ENCODE assay signal across 8 cellular contexts in the genomic region with DNA sequence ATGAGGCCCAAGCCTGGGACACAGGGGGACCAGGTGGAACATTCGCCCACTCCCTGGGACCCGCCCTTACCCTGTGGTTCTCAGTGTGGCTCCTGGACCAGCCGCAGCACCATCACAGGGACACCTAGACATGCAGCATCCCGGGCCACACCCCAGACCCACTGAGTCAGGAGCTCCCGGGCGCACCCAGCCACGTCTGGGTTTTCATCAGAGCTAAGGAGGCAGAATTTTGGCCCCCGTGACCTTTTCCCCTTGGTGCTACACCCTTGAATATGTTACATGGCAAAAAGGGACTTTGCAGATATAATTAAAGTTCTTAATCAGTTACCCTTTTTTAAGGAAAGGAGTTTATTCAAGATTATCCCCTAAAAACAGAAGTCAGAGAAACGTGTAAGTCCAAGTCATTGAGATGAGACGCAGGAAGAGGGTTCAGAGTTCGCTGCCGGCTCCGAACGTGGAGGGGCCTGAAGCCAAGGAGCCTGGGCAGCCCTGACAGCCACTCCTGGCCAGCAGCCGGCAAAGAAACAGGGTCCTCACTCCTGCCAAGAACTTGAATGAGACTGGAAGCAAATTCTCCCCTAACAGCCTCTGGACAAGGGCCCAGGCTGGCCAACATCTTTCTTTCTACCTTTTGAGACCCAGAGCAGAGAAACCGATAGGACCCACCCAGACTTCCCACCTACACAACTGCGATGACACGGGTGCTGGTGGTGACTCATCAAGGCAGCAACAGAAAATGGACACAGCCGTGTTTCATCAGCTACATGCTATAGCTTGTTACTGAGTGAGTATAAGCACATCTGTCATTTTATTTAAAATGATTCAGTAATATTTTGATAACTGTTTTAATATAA. TPM values are rescaled to one million over a fixed set of nuclear protein-coding genes. Genes with fewer than 3 reads are reported as not detected.
DNase-seq lines count a peak whose midpoint lies in the region; ATAC-seq lines count a peak whose summit lies in the region.

No MANE protein-coding gene starts in this region.

- no peak overlapping the region for H3K27ac ChIP-seq in HUES6 (ENCODE audit: low read depth, low read length)

- H3K9me3 Mint-ChIP-seq in activated T-cell treated with anti-CD3 and anti-CD28 coated beads, Interleukin-2, amount 50 U/mL, for 72 hours, result no peaks in the 10 kb centered on the region

- H3K9me3 ChIP-seq in HUES6 (ENCODE audit: control insufficient read depth, insufficient read depth, low read depth, low read length), result no peaks in the 10 kb centered on the region

- H3K4me1 ChIP-seq in HUES6 (ENCODE audit: control insufficient read depth, insufficient read depth, low read length), result peaks cover 10% of the 10 kb centered on the region

- H3K4me3 Mint-ChIP-seq in activated T-cell treated with anti-CD3 and anti-CD28 coated beads, Interleukin-2, amount 50 U/mL, for 72 hours, result peak overlapping the region; percentile 87 to 96

- H3K27ac Mint-ChIP-seq in activated T-cell treated with anti-CD3 and anti-CD28 coated beads, Interleukin-2, amount 50 U/mL, for 72 hours, result peak overlapping the region; percentile 59

- H3K4me1 Mint-ChIP-seq in activated T-cell treated with anti-CD3 and anti-CD28 coated beads, Interleukin-2, amount 50 U/mL, for 72 hours (ENCODE audit: low read depth), result peaks cover 44% of the 10 kb centered on the region

- peak; percentile 71 to 72 for ATAC-seq in activated T-cell treated with anti-CD3 and anti-CD28 coated beads, Interleukin-2, amount 50 U/mL, for 72 hours (replicated peaks in 1 of 2)
- peak; percentile 33 for ATAC-seq in left ventricle myocardium superior
- no peak for ATAC-seq in HG03025 (IDR thresholded peaks at IDR 0.05; ENCODE audit: low FRiP score, unreplicated experiment)
- ATAC-seq in HG03108 (IDR thresholded peaks at IDR 0.05; ENCODE audit: unreplicated experiment), result no peak

- H3K27me3 ChIP-seq in HUES6 (ENCODE audit: control insufficient read depth, insufficient read depth, low read length) (no peaks in the 10 kb centered on the region), H7 (ENCODE audit: control insufficient read depth, insufficient read depth, low read length) (peaks cover 2% of the 10 kb centered on the region; the same call in 1 of the 2 replicates)

- H3K36me3 ChIP-seq in HUES6 (ENCODE audit: control insufficient read depth, insufficient read depth, low read length) (no peaks in the 10 kb centered on the region), H7 (replicated peaks; ENCODE audit: control insufficient read depth, insufficient read depth, low read length) (no peaks in the 10 kb centered on the region)

- intact Hi-C loops in left ventricle myocardium superior (cut with micrococcal nuclease), result loop anchor here (5.0 to 10.0 kb wide), 2 partner anchors 391 to 489 kb away; no protein-coding TSS in a partner anchor

- DNase-seq in COLO829 (ENCODE audit: low spot score) (peak; percentile 70), left ventricle myocardium superior (no peak), H7 (no peak)
- peak; percentile 62 to 72 for DNase-seq in activated T-cell treated with anti-CD3 and anti-CD28 coated beads, Interleukin-2, amount 50 U/mL, for 72 hours
- peak; percentile 69 for DNase-seq in stimulated activated CD4-positive, alpha-beta T cell treated with anti-CD3 and anti-CD28 coated beads, Interleukin-4, amount 100 ng/mL, for 24 hours

- H3K4me3 ChIP-seq in HUES6 (ENCODE audit: low read depth, low read length), result peak overlapping the region; percentile 52; the same call in 1 of the 2 replicates
- H3K4me3 ChIP-seq in H7 (ENCODE audit: insufficient read depth, low read depth, low read length), result no peak overlapping the region

- peak overlapping the region; percentile 67 for H3K9ac ChIP-seq in HUES6 (ENCODE audit: low read length)

- H3K27me3 Mint-ChIP-seq in activated T-cell treated with anti-CD3 and anti-CD28 coated beads, Interleukin-2, amount 50 U/mL, for 72 hours (ENCODE audit: low read depth), result peaks cover 3% of the 10 kb centered on the region

- no peaks in the 10 kb centered on the region for H3K36me3 Mint-ChIP-seq in activated T-cell treated with anti-CD3 and anti-CD28 coated beads, Interleukin-2, amount 50 U/mL, for 72 hours (ENCODE audit: insufficient read depth in 2 of 2)

RNA-seq across cellular contexts. Expression of a gene that starts 25.3 kb away (rescaled TPM):
- 1 to 10 TPM in 1 of 2 donors, under 1 TPM in 1; 0.23 to 1.2 TPM for total RNA-seq in activated T-cell treated with anti-CD3 and anti-CD28 coated beads, Interleukin-2, amount 50 U/mL, for 72 hours
- total RNA-seq in left ventricle myocardium superior, result 0.55 TPM
- 3.1 and 5.0 TPM in 2 replicates for total RNA-seq in H7 (2014; rRNA removed; shearing (Covaris generic))

Comparison
In these comparisons a context has a peak if more than half of its experiments do, and no peak if none do; other contexts are left out.
1. DNase-seq: peak in COLO829 (single experiment), activated T-cell treated with anti-CD3 and anti-CD28 coated beads, Interleukin-2, amount 50 U/mL, for 72 hours (2 of 2) and stimulated activated CD4-positive, alpha-beta T cell treated with anti-CD3 and anti-CD28 coated beads, Interleukin-4, amount 100 ng/mL, for 24 hours (single experiment); none in left ventricle myocardium superior (single experiment) and H7 (single experiment).
2. ATAC-seq: peak in activated T-cell treated with anti-CD3 and anti-CD28 coated beads, Interleukin-2, amount 50 U/mL, for 72 hours (2 of 2) and left ventricle myocardium superior (single experiment); none in HG03025 (single experiment) and HG03108 (single experiment).